ENCODE assay signal across 8 cellular contexts in the genomic region with DNA sequence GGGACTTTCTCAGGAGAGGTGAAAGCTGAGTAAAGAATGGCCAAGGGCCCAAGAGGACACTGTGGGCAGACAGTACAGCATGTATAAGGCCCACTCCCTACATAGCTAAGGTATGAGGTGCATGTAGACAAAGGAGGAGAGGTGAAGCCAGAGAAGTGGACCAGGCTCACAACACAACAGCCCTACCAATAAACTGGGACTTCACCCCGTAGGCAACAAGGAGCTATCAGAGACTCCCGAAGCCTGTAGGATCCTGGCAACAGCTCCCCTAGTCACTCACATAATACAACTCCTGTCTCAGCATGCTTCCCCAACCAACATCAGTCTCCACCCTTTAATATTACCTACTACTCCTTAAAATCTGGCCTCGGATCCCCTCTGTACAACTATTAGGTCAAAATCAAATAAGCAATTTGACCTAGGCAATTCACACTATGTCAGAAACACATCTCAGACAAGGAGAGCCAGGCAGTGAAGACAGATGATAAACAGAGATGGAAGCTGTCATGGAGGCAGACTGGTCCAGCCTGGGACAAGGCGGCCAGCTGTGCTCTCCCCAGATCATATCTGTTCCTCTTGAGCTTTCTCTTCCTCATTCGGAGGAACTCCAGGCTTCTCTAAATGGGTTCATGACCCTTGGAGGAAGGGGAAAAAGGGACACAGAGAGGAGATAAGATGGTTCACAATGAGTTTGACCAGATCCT. TPM values are rescaled to one million over a fixed set of nuclear protein-coding genes. Genes with fewer than 3 reads are reported as not detected.
A peak's percentile ranks its signal among the peaks of the same experiment; 100 is the strongest.
DNase-seq lines count a peak whose midpoint lies in the region; ATAC-seq and TF ChIP-seq lines count a peak whose summit lies in the region.

No MANE protein-coding gene starts in this region.

- ATAC-seq in lung (ENCODE audit: insufficient read depth, low FRiP score) = no peak

- H3K27me3 Mint-ChIP-seq in activated naive CD8-positive, alpha-beta T cell = no peaks in the 10 kb centered on the region

- H3K4me3 ChIP-seq in ACC112 (ENCODE audit: low read depth, low read length) (peak overlapping the region; percentile 99), HUES48 (ENCODE audit: low read depth, low read length) (peak overlapping the region; percentile 97), lung (peak overlapping the region; percentile 90)

- no peak for TF ChIP-seq CTCF in lung (IDR thresholded peaks at IDR 0.05; ENCODE audit: control extremely low read depth, extremely low read depth)

- H3K79me2 ChIP-seq in ACC112 (ENCODE audit: control insufficient read depth, insufficient read depth, low read length, unreplicated experiment) = peaks cover 23% of the 10 kb centered on the region

- peak overlapping the region; percentile 81 for H3K27ac Mint-ChIP-seq in activated naive CD8-positive, alpha-beta T cell

- WGBS in lung, 2 donors = 66 to 68% methylated on average over 5 of the region's 5 CpGs

- peak overlapping the region; percentile 89 for H3K4me3 Mint-ChIP-seq in activated naive CD8-positive, alpha-beta T cell

- H3K9me3 Mint-ChIP-seq in activated naive CD8-positive, alpha-beta T cell (ENCODE audit: low read depth) = no peaks in the 10 kb centered on the region

- in situ Hi-C loops in ACHN (cut with HindIII; ENCODE audit: low pct_ligation_motif_present, low pct_unique_long_range_greater_than_20kb, low sequenced_read_pairs) = no loop called here

- DNase-seq in lung (ENCODE audit: low spot score) (no peak), retina (no peak), NCI-H345 treated with DMSO at 0.1 percent for 48 hours (lab: John Stamatoyannopoulos, UW; ENCODE audit: unreplicated experiment) (no peak), ACHN (no peak)
- DNase-seq in stimulated activated naive CD4-positive, alpha-beta T cell (lab: John Stamatoyannopoulos, UW) = no peak

- H3K9ac ChIP-seq in HUES48 (ENCODE audit: low read depth, low read length) = no peak overlapping the region

- H3K27me3 ChIP-seq in ACC112 (ENCODE audit: insufficient read depth, low read length) (no peaks in the 10 kb centered on the region), HUES48 (ENCODE audit: control insufficient read depth, insufficient read depth, low read length) (no peaks in the 10 kb centered on the region), lung (ENCODE audit: control insufficient read depth, insufficient read depth) (no peaks in the 10 kb centered on the region)

- H3K4me1 Mint-ChIP-seq in activated naive CD8-positive, alpha-beta T cell (ENCODE audit: low read depth) = peaks cover 27% of the 10 kb centered on the region

- H3K36me3 ChIP-seq in ACC112 (ENCODE audit: insufficient read depth, low read length) = no peaks in the 10 kb centered on the region
- H3K36me3 ChIP-seq in HUES48 (ENCODE audit: control insufficient read depth, insufficient read depth, low read length) = peaks cover 34% of the 10 kb centered on the region
- peaks cover 0 to 4% of the 10 kb centered on the region in 2 donors for H3K36me3 ChIP-seq in lung (ENCODE audit: control insufficient read depth in 2 of 2, insufficient read depth in 2 of 2, low read length in 2 of 2)

- no peak overlapping the region for H2AFZ ChIP-seq in ACC112 (ENCODE audit: low read length, unreplicated experiment)

- H3K9me3 ChIP-seq in HUES48 (ENCODE audit: control insufficient read depth, insufficient read depth, low read length) (no peaks in the 10 kb centered on the region), lung (ENCODE audit: control insufficient read depth in 2 of 2, insufficient read depth in 1 of 2, low read length in 1 of 2) (no peaks in the 10 kb centered on the region)

- H3K4me1 ChIP-seq in ACC112 (ENCODE audit: control insufficient read depth, insufficient read depth, low read length, unreplicated experiment) (peaks cover 14% of the 10 kb centered on the region), HUES48 (ENCODE audit: control insufficient read depth, insufficient read depth, low read length) (peaks cover 16% of the 10 kb centered on the region), lung (ENCODE audit: control insufficient read depth in 2 of 2, insufficient read depth in 2 of 2, low read length in 2 of 2) (peaks cover 0 to 10% of the 10 kb centered on the region in 2 donors)

- peaks cover 6% of the 10 kb centered on the region for H3K36me3 Mint-ChIP-seq in activated naive CD8-positive, alpha-beta T cell

- H3K27ac ChIP-seq in ACC112 (ENCODE audit: low read depth, low read length) (no peak overlapping the region), HUES48 (ENCODE audit: low read depth, low read length) (no peak overlapping the region), lung (ENCODE audit: low read depth in 1 of 2, low read length in 1 of 2) (no peak overlapping the region)

RNA-seq across cellular contexts. Expression of a gene that starts 1.4 kb away (rescaled TPM):
- 10 to 100 TPM; 13.7 to 15.4 TPM for total RNA-seq in lung
- polyA plus RNA-seq in lung = 1 to 10 TPM; 4.7 to 9.2 TPM
